ENCODE assay signal across 8 cellular contexts in the genomic region with DNA sequence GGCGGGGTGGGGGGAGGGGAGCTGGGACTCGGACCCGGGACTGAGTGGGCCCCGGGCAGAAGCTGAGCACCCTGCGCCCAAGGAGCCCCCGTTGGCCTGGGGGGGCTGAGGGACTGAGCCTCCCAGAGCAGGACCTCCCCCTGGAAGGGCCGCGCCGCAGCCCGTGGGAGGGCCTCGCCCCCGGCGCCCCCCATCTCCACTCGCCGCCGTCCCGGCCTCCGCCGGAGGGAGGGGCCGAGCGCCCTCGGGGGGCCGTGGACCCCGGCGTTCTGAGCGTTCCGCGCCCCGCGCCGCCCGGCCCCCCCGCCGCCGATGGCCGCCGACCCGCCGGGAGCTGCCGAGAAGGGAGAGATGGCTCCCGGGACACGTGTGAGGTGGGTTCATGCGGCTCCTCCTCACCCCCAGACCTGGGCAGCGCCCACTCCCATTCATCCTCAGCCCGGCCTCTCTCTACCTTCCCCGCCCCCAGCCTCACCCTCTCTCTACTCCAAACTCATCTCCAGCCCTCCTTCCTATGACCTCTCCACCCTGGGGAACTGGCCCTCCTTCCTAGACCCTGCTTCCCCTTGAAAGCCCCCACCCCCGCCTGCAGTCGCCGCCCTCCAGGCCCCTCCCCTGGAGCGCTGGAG. TPM values are rescaled to one million over a fixed set of nuclear protein-coding genes. Genes with fewer than 3 reads are reported as not detected.
DNase-seq lines count a peak whose midpoint lies in the region; ATAC-seq and TF ChIP-seq lines count a peak whose summit lies in the region.

No MANE protein-coding gene starts in this region.

- no peaks in the 10 kb centered on the region for H3K9me2 ChIP-seq in hepatocyte (replicated peaks; ENCODE audit: insufficient read depth)

- CTCF ChIA-PET in activated CD4-positive, alpha-beta memory T cell treated with anti-CD3 and anti-CD28 coated beads, Interleukin-2, amount 10 ng/mL, durations not matched to agents 7 days and 5 days (lab: Charles Lee) = no interaction called here

- H3K4me3 ChIP-seq in hepatocyte = peak overlapping the region; percentile 71
- H3K4me3 ChIP-seq in smooth muscle cell = peak overlapping the region; percentile 89

- H3K9ac ChIP-seq in smooth muscle cell (ENCODE audit: low read depth) = peak overlapping the region; percentile 62

- H2AFZ ChIP-seq in hepatocyte = no peak overlapping the region
- no peak overlapping the region for H2AFZ ChIP-seq in smooth muscle cell (ENCODE audit: low read depth)

- WGBS in hepatocyte (ENCODE audit: low lambda C conversion rate, missing lambda C conversion rate) = 0% methylated on average over 8 of the region's 50 CpGs
- 0% methylated on average over 6 of the region's 50 CpGs for WGBS in smooth muscle cell (ENCODE audit: low lambda C conversion rate)

- H3K79me2 ChIP-seq in hepatocyte (peaks cover 20% of the 10 kb centered on the region), smooth muscle cell (ENCODE audit: low read depth) (peaks cover 3% of the 10 kb centered on the region)

- no peak overlapping the region for H3K27ac Mint-ChIP-seq in activated CD4-positive, alpha-beta memory T cell treated with anti-CD3 and anti-CD28 coated beads, Interleukin-2, amount 10 ng/mL, durations not matched to agents 7 days and 5 days

- H3K4me1 Mint-ChIP-seq in activated CD4-positive, alpha-beta memory T cell treated with anti-CD3 and anti-CD28 coated beads, Interleukin-2, amount 10 ng/mL, durations not matched to agents 7 days and 5 days = peaks cover 25% of the 10 kb centered on the region

- no peaks in the 10 kb centered on the region for H3K9me3 Mint-ChIP-seq in activated CD4-positive, alpha-beta memory T cell treated with anti-CD3 and anti-CD28 coated beads, Interleukin-2, amount 10 ng/mL, durations not matched to agents 7 days and 5 days

- peaks cover 3% of the 10 kb centered on the region for H4K20me1 ChIP-seq in hepatocyte (ENCODE audit: insufficient read depth, poor library complexity, severe bottlenecking)
- H4K20me1 ChIP-seq in smooth muscle cell (ENCODE audit: low read depth) = peaks cover 12% of the 10 kb centered on the region

- no peaks in the 10 kb centered on the region for H3K27me3 Mint-ChIP-seq in activated CD4-positive, alpha-beta memory T cell treated with anti-CD3 and anti-CD28 coated beads, Interleukin-2, amount 10 ng/mL, durations not matched to agents 7 days and 5 days

- no peaks in the 10 kb centered on the region for H3F3A ChIP-seq in smooth muscle cell (ENCODE audit: low read depth)

- H3K9me3 ChIP-seq in hepatocyte (ENCODE audit: low read depth) (no peaks in the 10 kb centered on the region), smooth muscle cell (replicated peaks; ENCODE audit: low read depth) (no peaks in the 10 kb centered on the region)

- H3K4me3 Mint-ChIP-seq in activated CD4-positive, alpha-beta memory T cell treated with anti-CD3 and anti-CD28 coated beads, Interleukin-2, amount 10 ng/mL, durations not matched to agents 7 days and 5 days = peak overlapping the region; percentile 69

- H3K4me2 ChIP-seq in hepatocyte (peak overlapping the region; percentile 93), smooth muscle cell (peak overlapping the region; percentile 93)

- H3K4me1 ChIP-seq in hepatocyte (ENCODE audit: insufficient read depth) = peaks cover 5% of the 10 kb centered on the region
- H3K4me1 ChIP-seq in smooth muscle cell (ENCODE audit: low read depth) = peaks cover 10% of the 10 kb centered on the region

- DNase-seq in activated CD4-positive, alpha-beta T cell treated with anti-CD3 and anti-CD28 coated beads for 48 hours = peak; percentile 34
- DNase-seq in activated CD4-positive, alpha-beta T cell treated with anti-CD3 and anti-CD28 coated beads for 1 hour = no peak
- no peak for DNase-seq in activated CD4-positive, alpha-beta memory T cell treated with anti-CD3 and anti-CD28 coated beads, Interleukin-2, amount 10 ng/mL, durations not matched to agents 7 days and 5 days
- DNase-seq in hepatocyte (ENCODE audit: low spot score) (peak; percentile 38), smooth muscle cell (lab: John Stamatoyannopoulos, UW; ENCODE audit: unreplicated experiment) (no peak), T-helper 9 cell (no peak)

- ATAC-seq in HG03097 (IDR thresholded peaks at IDR 0.05; ENCODE audit: low FRiP score, unreplicated experiment) (no peak), GM18873 (IDR thresholded peaks at IDR 0.05; ENCODE audit: low FRiP score, unreplicated experiment) (no peak)

- H3K36me3 ChIP-seq in hepatocyte (replicated peaks; ENCODE audit: insufficient read depth, low read depth) = no peaks in the 10 kb centered on the region
- H3K36me3 ChIP-seq in smooth muscle cell (ENCODE audit: low read depth) = no peaks in the 10 kb centered on the region

- H3K27ac ChIP-seq in hepatocyte (peak overlapping the region; percentile 32), smooth muscle cell (ENCODE audit: low read depth) (peak overlapping the region; percentile 31)

- no peaks in the 10 kb centered on the region for H3K27me3 ChIP-seq in hepatocyte
- H3K27me3 ChIP-seq in smooth muscle cell (ENCODE audit: low read depth) = no peaks in the 10 kb centered on the region

- POLR2A ChIA-PET in activated CD4-positive, alpha-beta memory T cell treated with anti-CD3 and anti-CD28 coated beads, Interleukin-2, amount 10 ng/mL, durations not matched to agents 7 days and 5 days (lab: Charles Lee) = interaction anchor here (1.0 to 1.1 kb wide), 3 partner anchors 11 to 112 kb away, joined by 3 read pairs; no protein-coding TSS in a partner anchor

- H3K36me3 Mint-ChIP-seq in activated CD4-positive, alpha-beta memory T cell treated with anti-CD3 and anti-CD28 coated beads, Interleukin-2, amount 10 ng/mL, durations not matched to agents 7 days and 5 days (ENCODE audit: low read depth) = no peaks in the 10 kb centered on the region

- TF ChIP-seq CTCF in hepatocyte (IDR thresholded peaks at IDR 0.05; ENCODE audit: poor library complexity) (no peak), smooth muscle cell (IDR thresholded peaks at IDR 0.05; ENCODE audit: borderline replicate concordance, insufficient read depth, poor library complexity, severe bottlenecking) (no peak)

RNA-seq across cellular contexts. Expression of gene FBXL19, which starts 0.8 kb away (rescaled TPM):
- 10 to 100 TPM; 25.8 to 27.2 TPM for total RNA-seq in activated CD4-positive, alpha-beta memory T cell treated with anti-CD3 and anti-CD28 coated beads, Interleukin-2, amount 10 ng/mL, durations not matched to agents 7 days and 5 days
- total RNA-seq in hepatocyte = 15.6 and 19.4 TPM in 2 replicates
- polyA plus RNA-seq in hepatocyte = 2.1 and 3.6 TPM in 2 replicates
- 4.5 and 8.5 TPM in 2 replicates for total RNA-seq in smooth muscle cell
- polyA plus RNA-seq in smooth muscle cell = 1.3 and 1.6 TPM in 2 replicates

RNA-seq across cellular contexts. Expression of gene ORAI3, which starts 24.7 kb away (rescaled TPM):
- 10 to 100 TPM; 30.3 to 33.6 TPM for total RNA-seq in activated CD4-positive, alpha-beta memory T cell treated with anti-CD3 and anti-CD28 coated beads, Interleukin-2, amount 10 ng/mL, durations not matched to agents 7 days and 5 days
- total RNA-seq in hepatocyte (42.4 and 52.5 TPM in 2 replicates), smooth muscle cell (33.7 and 34.9 TPM in 2 replicates)
- polyA plus RNA-seq in hepatocyte (54.0 and 56.9 TPM in 2 replicates), smooth muscle cell (39.4 and 44.0 TPM in 2 replicates)

RNA-seq across cellular contexts. Expression of gene CTF1, which starts 27.8 kb away (rescaled TPM):
- total RNA-seq in activated CD4-positive, alpha-beta memory T cell treated with anti-CD3 and anti-CD28 coated beads, Interleukin-2, amount 10 ng/mL, durations not matched to agents 7 days and 5 days = under 1 TPM; 0.20 to 0.25 TPM
- total RNA-seq in hepatocyte (1.1 and 1.7 TPM in 2 replicates), smooth muscle cell (0.76 and 1.7 TPM in 2 replicates)
- polyA plus RNA-seq in hepatocyte (13.0 and 18.2 TPM in 2 replicates), smooth muscle cell (8.1 and 8.2 TPM in 2 replicates)

RNA-seq across cellular contexts. Expression of gene BCL7C, which starts 30.3 kb away (rescaled TPM):
- 10 to 100 TPM; 22.3 to 23.5 TPM for total RNA-seq in activated CD4-positive, alpha-beta memory T cell treated with anti-CD3 and anti-CD28 coated beads, Interleukin-2, amount 10 ng/mL, durations not matched to agents 7 days and 5 days
- 21.4 and 25.7 TPM in 2 replicates for total RNA-seq in hepatocyte
- polyA plus RNA-seq in hepatocyte = 54.1 and 57.3 TPM in 2 replicates
- total RNA-seq in smooth muscle cell = 27.8 and 34.2 TPM in 2 replicates
- polyA plus RNA-seq in smooth muscle cell = 68.1 and 76.1 TPM in 2 replicates

RNA-seq across cellular contexts. Expression of gene SETD1A, which starts 33.4 kb away (rescaled TPM):
- total RNA-seq in activated CD4-positive, alpha-beta memory T cell treated with anti-CD3 and anti-CD28 coated beads, Interleukin-2, amount 10 ng/mL, durations not matched to agents 7 days and 5 days = 10 to 100 TPM; 18.8 to 20.3 TPM
- total RNA-seq in hepatocyte = 1.8 and 2.7 TPM in 2 replicates
- polyA plus RNA-seq in hepatocyte = 2.2 and 2.3 TPM in 2 replicates
- total RNA-seq in smooth muscle cell = 1.9 and 2.9 TPM in 2 replicates
- polyA plus RNA-seq in smooth muscle cell = 1.2 and 3.3 TPM in 2 replicates

Comparison
In these comparisons a context has a peak if more than half of its experiments do, and no peak if none do; other contexts are left out.
1. DNase-seq: peak in activated CD4-positive, alpha-beta T cell treated with anti-CD3 and anti-CD28 coated beads for 48 hours (single experiment) and hepatocyte (single experiment); none in activated CD4-positive, alpha-beta T cell treated with anti-CD3 and anti-CD28 coated beads for 1 hour (single experiment), activated CD4-positive, alpha-beta memory T cell treated with anti-CD3 and anti-CD28 coated beads, Interleukin-2, amount 10 ng/mL, durations not matched to agents 7 days and 5 days (single experiment), smooth muscle cell (single experiment) and T-helper 9 cell (single experiment).